Comparison of ENCODE assay signal across 16 cellular contexts in the genomic region with DNA sequence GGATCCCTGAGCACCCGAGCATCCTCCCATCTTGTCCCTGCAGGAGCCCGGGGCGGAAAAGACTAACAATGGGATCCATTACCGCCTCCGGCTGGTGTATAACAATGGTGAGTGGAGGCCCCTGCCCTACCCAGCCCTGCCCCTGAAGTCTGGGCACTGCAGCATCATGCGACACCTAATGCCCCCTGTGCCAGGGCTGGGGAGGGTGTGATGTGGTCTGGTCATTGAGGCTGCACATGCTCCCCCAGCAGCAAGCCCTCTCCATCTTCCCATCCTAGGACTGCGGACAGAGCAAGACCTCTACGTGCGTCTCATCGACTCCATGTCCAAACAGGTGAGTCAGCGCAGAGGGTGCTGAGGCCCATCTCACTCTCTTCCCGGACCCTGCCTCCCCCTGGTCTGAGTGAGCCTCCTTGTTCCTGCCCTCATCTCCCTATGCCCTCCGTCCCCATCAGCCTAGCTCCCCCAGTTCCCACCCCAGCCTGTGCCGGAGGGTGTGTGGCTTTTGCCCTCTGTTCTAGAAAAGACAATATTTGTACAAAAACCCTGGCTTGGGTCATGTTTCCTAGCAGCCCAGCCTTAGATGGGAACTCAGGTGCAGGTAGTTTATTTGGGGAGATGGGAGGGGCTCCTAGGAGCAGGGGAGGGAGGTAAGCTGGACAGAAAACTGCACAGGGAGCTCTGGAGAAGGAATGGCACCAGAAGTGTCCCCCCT.
"Had no signal": no experiment of that assay in that cellular context is flagged by ENCODE, and none has a peak within 500 bp of the region (broad histone marks: within the 10 kb centered on the region; RNA-seq: fewer than 3 reads in every experiment).

No MANE protein-coding gene starts in this region.

- H3K27me3 Mint-ChIP-seq: activated naive CD8-positive, alpha-beta T cell treated with anti-CD3 and anti-CD28 coated beads, Interleukin-2, amount 10 ng/mL, durations not matched to agents 7 days and 5 days had no signal

- H3K9me3 Mint-ChIP-seq: activated naive CD8-positive, alpha-beta T cell treated with anti-CD3 and anti-CD28 coated beads, Interleukin-2, amount 10 ng/mL, durations not matched to agents 7 days and 5 days; memory B cell; neural crest cell had no signal

- H3K4me3 ChIP-seq: thyroid gland, vagina had no signal

- H3K36me3 ChIP-seq: thyroid gland, vagina had no signal

- DNase-seq: activated gamma-delta T cell; activated naive CD8-positive, alpha-beta T cell treated with anti-CD3 and anti-CD28 coated beads, Interleukin-2, amount 10 ng/mL, durations not matched to agents 7 days and 5 days; activated T-cell treated with anti-CD3 and anti-CD28 coated beads, Interleukin-2, amount 50 U/mL, for 1 hour; anterior cingulate cortex; cerebellar nuclear complex; hypothalamus; left colon; stimulated activated CD4-positive, alpha-beta T cell treated with anti-CD3 and anti-CD28 coated beads, Interleukin-4, amount 100 ng/mL, for 1 hour; T1000; thyroid gland had no signal

- H3K4me3 Mint-ChIP-seq: activated CD4-positive, alpha-beta T cell treated with anti-CD3 and anti-CD28 coated beads for 36 hours; memory B cell; neural crest cell had no signal

- H3K27me3 ChIP-seq: thyroid gland, vagina had no signal

- H3K9ac ChIP-seq: parathyroid adenoma had no signal

- ATAC-seq: left colon had no signal

- H3K27ac ChIP-seq: parathyroid adenoma, thyroid gland, vagina, VCaP had no signal

- H3K36me3 Mint-ChIP-seq: activated naive CD8-positive, alpha-beta T cell treated with anti-CD3 and anti-CD28 coated beads, Interleukin-2, amount 10 ng/mL, durations not matched to agents 7 days and 5 days; memory B cell had no signal

- H3K27ac Mint-ChIP-seq: activated CD4-positive, alpha-beta T cell treated with anti-CD3 and anti-CD28 coated beads for 36 hours; activated naive CD8-positive, alpha-beta T cell treated with anti-CD3 and anti-CD28 coated beads, Interleukin-2, amount 10 ng/mL, durations not matched to agents 7 days and 5 days; memory B cell had no signal

- H2AFZ ChIP-seq: parathyroid adenoma had no signal

- H3K9me3 ChIP-seq: thyroid gland, vagina had no signal

- H3K4me1 ChIP-seq: parathyroid adenoma, vagina had no signal
